Comparison of ENCODE assay signal across 8 cellular contexts in genomic region chr14:22982477-22983245, GRCh38. TPM values are rescaled to one million over a fixed set of nuclear protein-coding genes. Genes with fewer than 3 reads are reported as not detected.
A peak's percentile ranks its signal among the peaks of the same experiment; 100 is the strongest.
DNase-seq lines count a peak whose midpoint lies in the region; ATAC-seq lines count a peak whose summit lies in the region.

AJUBA (minus strand) TSS chr14:22982551; CDS start chr14:22982266, 285 bp downstream.

- H3K27ac ChIP-seq in epithelial cell of prostate: peak within 1 kb of the TSS; percentile 100

- DNase-seq in COLO829 (ENCODE audit: low spot score): peak; percentile 84
- peak; percentile 77 for DNase-seq in NOMO-1 treated with dmso at 0.1 percent for 144 hours (lab: John Stamatoyannopoulos, UW; ENCODE audit: unreplicated experiment)
- peak; percentile 68 for DNase-seq in activated T-cell treated with anti-CD3 and anti-CD28 coated beads for 1 hour (ENCODE audit: low read depth)
- DNase-seq in epithelial cell of prostate (ENCODE audit: low read depth, low spot score): peak; percentile 62
- DNase-seq in stimulated activated CD8-positive, alpha-beta memory T cell treated with anti-CD3 and anti-CD28 coated beads, Interleukin-15, amount 100 ng/mL, for 48 hours (ENCODE audit: low read depth in 2 of 2): peak; percentile 52 to 60

- no peaks in the 10 kb centered on the region for H3K9me3 ChIP-seq in mononuclear cell (ENCODE audit: low read depth, low read length)

- H3K4me3 ChIP-seq in mononuclear cell (ENCODE audit: low read length): peak within 1 kb of the TSS; percentile 52

- peaks cover 25% of the 10 kb centered on the region for H3K27me3 ChIP-seq in mononuclear cell (ENCODE audit: insufficient read depth, low read length)

- peak; percentile 44 for ATAC-seq in HG02571 (IDR thresholded peaks at IDR 0.05; ENCODE audit: unreplicated experiment)
- no peak for ATAC-seq in HG02840 (IDR thresholded peaks at IDR 0.05; ENCODE audit: low FRiP score, unreplicated experiment)

- peaks cover 26% of the 10 kb centered on the region for H3K4me1 ChIP-seq in mononuclear cell (ENCODE audit: insufficient read depth, low read length)

RNA-seq across cellular contexts. Expression of gene AJUBA, which starts in this region (rescaled TPM):
- 0.21 TPM for total RNA-seq in mononuclear cell
